ENCODE assay signal across 34 cellular contexts in the genomic region with DNA sequence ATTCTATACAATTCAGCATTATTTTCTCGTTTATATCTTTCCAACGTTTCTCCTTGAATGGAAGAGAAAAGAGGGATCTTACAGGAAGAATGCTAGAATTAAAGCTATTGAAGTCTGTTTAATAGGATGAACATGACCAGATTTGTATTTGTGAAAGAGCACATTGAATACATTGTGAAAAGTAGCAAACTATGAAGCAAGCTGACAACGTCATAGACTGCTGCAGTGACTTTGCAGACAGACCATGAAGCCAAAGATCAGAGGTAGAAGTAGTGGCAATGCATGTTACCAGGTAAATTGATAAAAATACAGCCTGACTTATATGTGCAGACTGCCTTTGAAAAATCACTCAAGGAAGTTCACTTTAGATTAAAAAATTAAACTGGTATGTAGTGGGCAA.
"Had no signal": no experiment of that assay in that cellular context is flagged by ENCODE, and none has a peak within 500 bp of the region (broad histone marks: within the 10 kb centered on the region; RNA-seq: fewer than 3 reads in every experiment).

No MANE protein-coding gene starts in this region.

- ATAC-seq: activated CD4-positive, alpha-beta T cell treated with anti-CD3 and anti-CD28 coated beads for 36 hours; activated CD4-positive, CD25-positive, alpha-beta regulatory T cell treated with anti-CD3 and anti-CD28 coated beads, Interleukin-2, amount 50 U/mL, for 24 hours; activated CD8-positive, alpha-beta memory T cell treated with anti-CD3 and anti-CD28 coated beads, Interleukin-2, amount 10 ng/mL, durations not matched to agents 7 days and 5 days; activated CD8-positive, alpha-beta T cell treated with anti-CD3 and anti-CD28 coated beads, Interleukin-2, amount 10 ng/mL, durations not matched to agents 7 days and 5 days; activated naive CD8-positive, alpha-beta T cell treated with anti-CD3 and anti-CD28 coated beads, Interleukin-2, amount 50 U/mL, for 24 hours; body of pancreas had no signal

- FAIRE-seq: astrocyte, bronchial epithelial cell, TTC549 had no signal

- H3K4me3 ChIP-seq: adrenal gland, body of pancreas, cardiac muscle cell had no signal

- H3K27ac ChIP-seq: adrenal gland, cardiac muscle cell, VCaP had no signal

- DNase-seq: activated CD4-positive, alpha-beta memory T cell treated with anti-CD3 and anti-CD28 coated beads, Interleukin-2, amount 10 ng/mL, durations not matched to agents 7 days and 5 days; activated CD4-positive, alpha-beta T cell treated with anti-CD3 and anti-CD28 coated beads for 1 hour; activated CD4-positive, alpha-beta T cell treated with anti-CD3 and anti-CD28 coated beads for 36 hours; activated CD4-positive, alpha-beta T cell treated with anti-CD3 and anti-CD28 coated beads for 48 hours; activated CD4-positive, alpha-beta T cell treated with anti-CD3 and anti-CD28 coated beads, Interleukin-2, amount 10 ng/mL, durations not matched to agents 7 days and 5 days; activated CD4-positive, alpha-beta T cell treated with anti-CD3 and anti-CD28 coated beads, Interleukin-2, amount 50 U/mL, for 48 hours; activated CD4-positive, CD25-positive, alpha-beta regulatory T cell; activated CD8-positive, alpha-beta memory T cell treated with anti-CD3 and anti-CD28 coated beads for 24 hours; activated CD8-positive, alpha-beta memory T cell treated with anti-CD3 and anti-CD28 coated beads, Interleukin-2, amount 10 ng/mL, durations not matched to agents 7 days and 5 days; activated CD8-positive, alpha-beta memory T cell treated with anti-CD3 and anti-CD28 coated beads, Interleukin-2, amount 50 U/mL, for 48 hours; activated CD8-positive, alpha-beta T cell treated with anti-CD3 and anti-CD28 coated beads, Interleukin-2, amount 10 ng/mL, durations not matched to agents 7 days and 5 days; activated effector memory CD4-positive, alpha-beta T cell treated with Interleukin-2 at 50 U/mL for 16 hours; activated gamma-delta T cell; activated naive CD4-positive, alpha-beta T cell treated with anti-CD3 and anti-CD28 coated beads, Interleukin-2, amount 10 ng/mL, durations not matched to agents 7 days and 5 days; activated naive CD4-positive, alpha-beta T cell treated with Interleukin-2 at 50 U/mL for 16 hours; activated naive CD8-positive, alpha-beta T cell treated with anti-CD3 and anti-CD28 coated beads, Interleukin-2, amount 10 ng/mL, durations not matched to agents 7 days and 5 days; activated naive CD8-positive, alpha-beta T cell treated with anti-CD3 and anti-CD28 coated beads, Interleukin-2, amount 50 U/mL, for 24 hours; activated T-cell treated with anti-CD3 and anti-CD28 coated beads, Interleukin-2, amount 50 U/mL, for 24 hours; activated T-cell treated with anti-CD3 and anti-CD28 coated beads, Interleukin-2, amount 50 U/mL, for 48 hours; adrenal gland; amniotic stem cell; aorta; body of pancreas; caudate nucleus; cerebellar nuclear complex; T-helper 1 cell; T-helper 2 cell; T-helper 9 cell had no signal

- H3K36me3 ChIP-seq: adrenal gland, cardiac muscle cell had no signal

- H3K27me3 ChIP-seq: adrenal gland, body of pancreas, cardiac muscle cell had no signal

- H3K9me3 ChIP-seq: adrenal gland, body of pancreas had no signal
